ENCODE assay signal across 2 cellular contexts in the genomic region with DNA sequence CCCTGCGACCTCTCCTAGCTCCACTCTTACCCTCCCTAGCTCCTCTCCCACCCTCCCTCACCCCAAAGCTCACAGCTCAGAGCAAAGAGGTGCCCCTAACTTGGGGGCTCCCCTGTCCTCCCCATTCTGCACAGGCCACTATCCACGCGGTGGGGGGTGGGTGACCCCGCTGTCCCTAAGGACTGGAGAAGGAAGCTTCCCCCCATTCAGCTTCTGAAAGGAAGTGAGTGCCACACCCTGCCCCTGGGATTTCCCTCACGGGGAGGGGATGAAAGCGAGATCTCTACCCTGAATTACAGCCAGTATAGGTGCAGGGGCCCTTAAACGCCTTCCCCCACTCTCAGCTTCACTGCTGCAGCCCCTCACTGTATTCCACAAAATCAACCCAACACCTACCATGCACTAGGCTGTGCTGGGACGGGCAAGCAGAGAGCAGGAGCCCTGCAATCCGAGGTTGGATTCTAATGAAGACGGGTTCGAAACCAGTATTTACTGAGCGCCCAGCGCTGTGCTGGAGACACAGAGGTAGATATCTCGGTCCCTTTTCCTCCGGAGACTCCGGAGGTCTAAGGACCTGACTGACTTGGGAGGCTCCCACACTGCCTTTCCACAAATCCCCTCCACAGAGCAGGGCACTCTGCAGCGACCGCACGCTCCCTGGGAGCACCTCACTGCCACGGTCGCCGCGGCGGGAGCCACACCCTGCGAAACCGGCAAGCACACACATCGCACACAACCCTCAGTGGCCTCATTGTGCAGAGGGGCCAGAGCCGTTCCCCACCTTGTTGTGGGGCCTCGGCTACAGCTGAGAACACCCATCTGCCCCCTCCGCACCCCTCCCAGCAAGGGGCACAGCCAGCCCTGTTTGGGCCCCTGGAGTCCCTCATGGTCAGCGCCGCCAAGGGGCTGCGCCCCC.
TF ChIP-seq lines count a peak whose summit lies in the region.

No MANE protein-coding gene starts in this region.

TF ChIP-seq in SK-N-SH, 30 proteins besides CTCF, POLR2A, EP300 and RAD21:
- TF ChIP-seq, protein P1, sequence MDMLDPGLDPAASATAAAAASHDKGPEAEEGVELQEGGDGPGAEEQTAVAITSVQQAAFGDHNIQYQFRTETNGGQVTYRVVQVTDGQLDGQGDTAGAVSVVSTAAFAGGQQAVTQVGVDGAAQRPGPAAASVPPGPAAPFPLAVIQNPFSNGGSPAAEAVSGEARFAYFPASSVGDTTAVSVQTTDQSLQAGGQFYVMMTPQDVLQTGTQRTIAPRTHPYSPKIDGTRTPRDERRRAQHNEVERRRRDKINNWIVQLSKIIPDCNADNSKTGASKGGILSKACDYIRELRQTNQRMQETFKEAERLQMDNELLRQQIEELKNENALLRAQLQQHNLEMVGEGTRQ (IDR thresholded peaks at IDR 0.05; ENCODE audit: borderline replicate concordance, low read depth, low read length) = no peak
- TF ChIP-seq GATA2 (CRISPR knock-in tag; IDR thresholded peaks at IDR 0.05) (no peak), RFX5 (IDR thresholded peaks at IDR 0.05; ENCODE audit: low read length) (no peak), TAF1 (IDR thresholded peaks at IDR 0.05; ENCODE audit: borderline replicate concordance, low read depth, low read length) (no peak), MAX (IDR thresholded peaks at IDR 0.05; ENCODE audit: low read depth) (no peak), NFIC (IDR thresholded peaks at IDR 0.05; ENCODE audit: borderline replicate concordance) (no peak), GABPA (IDR thresholded peaks at IDR 0.05; ENCODE audit: low read depth) (no peak; the same call in 1 of the 2 replicates)

TF ChIP-seq in H1, 55 proteins besides CTCF, POLR2A, EP300 and RAD21:
- TF ChIP-seq PHF8 (conservative IDR thresholded peaks at IDR 0.05; ENCODE audit: low read depth, low read length) = no peak
- TF ChIP-seq SUZ12 (IDR thresholded peaks at IDR 0.05; ENCODE audit: low read length) = peak; percentile 79
- peak; percentile 77 for TF ChIP-seq EZH2 (IDR thresholded peaks at IDR 0.05; ENCODE audit: low read depth, low read length, severe bottlenecking)
- TF ChIP-seq BACH1 (IDR thresholded peaks at IDR 0.05; ENCODE audit: low read length) = 0 out of 2 replicates have a peak, but pooled peaks have one; percentile 3
